ENCODE assay signal across 18 cellular contexts in genomic region chr3:195135921-195136320, GRCh38.
"Had no signal": no experiment of that assay in that cellular context is flagged by ENCODE, and none has a peak within 500 bp of the region (broad histone marks: within the 10 kb centered on the region; RNA-seq: fewer than 3 reads in every experiment).

No MANE protein-coding gene starts in this region.

- H3K9me3 ChIP-seq: tibial artery had no signal

- ATAC-seq: activated CD8-positive, alpha-beta T cell treated with anti-CD3 and anti-CD28 coated beads, Interleukin-2, amount 10 ng/mL, durations not matched to agents 7 days and 5 days; naive thymus-derived CD4-positive, alpha-beta T cell had no signal

- H3K4me1 Mint-ChIP-seq: activated CD4-positive, alpha-beta T cell treated with anti-CD3 and anti-CD28 coated beads, Interleukin-2, amount 10 ng/mL, durations not matched to agents 24 days and 14 days; activated naive CD4-positive, alpha-beta T cell treated with anti-CD3 and anti-CD28 coated beads, Interleukin-2, amount 50 U/mL, for 24 hours; immature natural killer cell had no signal

- H3K4me1 ChIP-seq: tibial artery had no signal

- H3K4me3 Mint-ChIP-seq: activated CD4-positive, alpha-beta T cell treated with anti-CD3 and anti-CD28 coated beads, Interleukin-2, amount 10 ng/mL, durations not matched to agents 24 days and 14 days; activated CD8-positive, alpha-beta T cell treated with anti-CD3 and anti-CD28 coated beads, Interleukin-2, amount 10 ng/mL, durations not matched to agents 7 days and 5 days; activated naive CD4-positive, alpha-beta T cell treated with anti-CD3 and anti-CD28 coated beads, Interleukin-2, amount 50 U/mL, for 24 hours; immature natural killer cell; naive thymus-derived CD4-positive, alpha-beta T cell had no signal

- H3K27ac Mint-ChIP-seq: activated CD4-positive, alpha-beta T cell treated with anti-CD3 and anti-CD28 coated beads, Interleukin-2, amount 10 ng/mL, durations not matched to agents 24 days and 14 days; activated CD8-positive, alpha-beta T cell treated with anti-CD3 and anti-CD28 coated beads, Interleukin-2, amount 10 ng/mL, durations not matched to agents 7 days and 5 days; activated naive CD4-positive, alpha-beta T cell treated with anti-CD3 and anti-CD28 coated beads, Interleukin-2, amount 50 U/mL, for 24 hours; naive thymus-derived CD4-positive, alpha-beta T cell had no signal

- DNase-seq: activated CD4-positive, alpha-beta T cell treated with anti-CD3 and anti-CD28 coated beads, Interleukin-2, amount 10 ng/mL, durations not matched to agents 24 days and 14 days; activated CD8-positive, alpha-beta T cell treated with anti-CD3 and anti-CD28 coated beads, Interleukin-2, amount 10 ng/mL, durations not matched to agents 7 days and 5 days; activated gamma-delta T cell; activated T-cell treated with anti-CD3 and anti-CD28 coated beads, Interleukin-2, amount 50 U/mL, for 48 hours; effector CD8-positive, alpha-beta T cell; immature natural killer cell; mesendoderm; naive thymus-derived CD4-positive, alpha-beta T cell; nucleus accumbens; posterior cingulate gyrus; retina; spleen; stimulated activated CD4-positive, alpha-beta T cell treated with anti-CD3 and anti-CD28 coated beads, Interleukin-4, amount 100 ng/mL, for 4 hours; stimulated activated naive CD4-positive, alpha-beta T cell treated with Interleukin-2 at 50 U/mL for 16 hours; T-helper 9 cell; tibial artery had no signal

- H3K36me3 ChIP-seq: esophagus muscularis mucosa, spleen, tibial artery had no signal

- H3K27me3 ChIP-seq: esophagus muscularis mucosa, spleen, tibial artery had no signal

- H3K27ac ChIP-seq: spleen, tibial artery had no signal

- H3K4me3 ChIP-seq: esophagus muscularis mucosa, spleen, tibial artery had no signal

- H3K27me3 Mint-ChIP-seq: activated CD4-positive, alpha-beta T cell treated with anti-CD3 and anti-CD28 coated beads, Interleukin-2, amount 10 ng/mL, durations not matched to agents 24 days and 14 days; activated naive CD4-positive, alpha-beta T cell treated with anti-CD3 and anti-CD28 coated beads, Interleukin-2, amount 50 U/mL, for 24 hours; naive thymus-derived CD4-positive, alpha-beta T cell had no signal
